12 cellular contexts compared by ENCODE assay signal in genomic region chr7:84022686-84023308, GRCh38.
DNase-seq lines count a peak whose midpoint lies in the region; ATAC-seq lines count a peak whose summit lies in the region.
"Had no signal": no experiment of that assay in that cellular context is flagged by ENCODE, and none has a peak within 500 bp of the region (broad histone marks: within the 10 kb centered on the region; RNA-seq: fewer than 3 reads in every experiment).

No MANE protein-coding gene starts in this region.

- DNase-seq in G401 (ENCODE audit: low spot score) (peak; percentile 76), NCI-H2107 (lab: John Stamatoyannopoulos, UW) (peak; percentile 54), amniotic epithelial cell (ENCODE audit: low read depth) (peak; percentile 10), retina (no peak)
- no peak for DNase-seq in activated T-cell treated with anti-CD3 and anti-CD28 coated beads, Interleukin-2, amount 50 U/mL, for 24 hours
- DNase-seq: activated CD4-positive, alpha-beta T cell treated with anti-CD3 and anti-CD28 coated beads, Interleukin-2, amount 50 U/mL, for 1 hour; activated naive CD8-positive, alpha-beta T cell treated with anti-CD3 and anti-CD28 coated beads for 36 hours; Karpas-422; stimulated activated CD4-positive, alpha-beta T cell treated with anti-CD3 and anti-CD28 coated beads, Interleukin-4, amount 100 ng/mL, for 24 hours had no signal

- peak overlapping the region; percentile 34 to 35 for H3K4me3 ChIP-seq in mucosa of rectum (ENCODE audit: low read length in 2 of 2)

- H3K27ac ChIP-seq in mucosa of rectum (ENCODE audit: low read depth in 2 of 2, low read length in 2 of 2), result no peak overlapping the region

- no peak overlapping the region for H3K9ac ChIP-seq in mucosa of rectum (ENCODE audit: low read depth in 1 of 2, low read length in 2 of 2)

- no peaks in the 10 kb centered on the region for H3K4me1 Mint-ChIP-seq in activated T-cell treated with anti-CD3 and anti-CD28 coated beads, Interleukin-2, amount 50 U/mL, for 24 hours (ENCODE audit: low read depth)
- H3K4me1 Mint-ChIP-seq: activated naive CD8-positive, alpha-beta T cell treated with anti-CD3 and anti-CD28 coated beads for 36 hours had no signal

- ATAC-seq in HG03095 (IDR thresholded peaks at IDR 0.05; ENCODE audit: unreplicated experiment), result no peak
- ATAC-seq in GM18868 (IDR thresholded peaks at IDR 0.05; ENCODE audit: unreplicated experiment), result no peak

- H3K27ac Mint-ChIP-seq in activated T-cell treated with anti-CD3 and anti-CD28 coated beads, Interleukin-2, amount 50 U/mL, for 24 hours, result no peak overlapping the region
- H3K27ac Mint-ChIP-seq: activated naive CD8-positive, alpha-beta T cell treated with anti-CD3 and anti-CD28 coated beads for 36 hours had no signal

- H3K36me3 ChIP-seq in mucosa of rectum (ENCODE audit: control insufficient read depth in 2 of 2, insufficient read depth in 2 of 2, low read length in 2 of 2), result no peaks in the 10 kb centered on the region

- H3K27me3 ChIP-seq in mucosa of rectum (ENCODE audit: control insufficient read depth in 2 of 2, insufficient read depth in 2 of 2, low read length in 2 of 2), result no peaks in the 10 kb centered on the region

- H3K9me3 Mint-ChIP-seq in activated T-cell treated with anti-CD3 and anti-CD28 coated beads, Interleukin-2, amount 50 U/mL, for 24 hours, result no peaks in the 10 kb centered on the region
- H3K9me3 Mint-ChIP-seq: activated naive CD8-positive, alpha-beta T cell treated with anti-CD3 and anti-CD28 coated beads for 36 hours had no signal

- H3K36me3 Mint-ChIP-seq in activated T-cell treated with anti-CD3 and anti-CD28 coated beads, Interleukin-2, amount 50 U/mL, for 24 hours (ENCODE audit: low read depth), result no peaks in the 10 kb centered on the region
- H3K36me3 Mint-ChIP-seq: activated naive CD8-positive, alpha-beta T cell treated with anti-CD3 and anti-CD28 coated beads for 36 hours had no signal

- no peaks in the 10 kb centered on the region for H3K27me3 Mint-ChIP-seq in activated T-cell treated with anti-CD3 and anti-CD28 coated beads, Interleukin-2, amount 50 U/mL, for 24 hours
- H3K27me3 Mint-ChIP-seq: activated naive CD8-positive, alpha-beta T cell treated with anti-CD3 and anti-CD28 coated beads for 36 hours had no signal

- in situ Hi-C loops in G401 (cut with HindIII; ENCODE audit: low sequenced_read_pairs), result no loop called here

- no peaks in the 10 kb centered on the region for H3K9me3 ChIP-seq in mucosa of rectum (ENCODE audit: control insufficient read depth in 2 of 2, low read length in 2 of 2)

- no peak overlapping the region for H3K4me3 Mint-ChIP-seq in activated T-cell treated with anti-CD3 and anti-CD28 coated beads, Interleukin-2, amount 50 U/mL, for 24 hours
- H3K4me3 Mint-ChIP-seq: activated naive CD8-positive, alpha-beta T cell treated with anti-CD3 and anti-CD28 coated beads for 36 hours had no signal

- H3K4me1 ChIP-seq in mucosa of rectum (ENCODE audit: control insufficient read depth in 2 of 2, insufficient read depth in 2 of 2, low read length in 2 of 2), result peaks cover 7 to 15% of the 10 kb centered on the region in 2 donors

Comparison
In these comparisons a context has a peak if more than half of its experiments do, and no peak if none do; other contexts are left out.
1. DNase-seq: peak in G401 (single experiment), NCI-H2107 (single experiment) and amniotic epithelial cell (single experiment); none in activated T-cell treated with anti-CD3 and anti-CD28 coated beads, Interleukin-2, amount 50 U/mL, for 24 hours (single experiment) and retina (single experiment).